ENCODE assay signal across 8 cellular contexts in the genomic region with DNA sequence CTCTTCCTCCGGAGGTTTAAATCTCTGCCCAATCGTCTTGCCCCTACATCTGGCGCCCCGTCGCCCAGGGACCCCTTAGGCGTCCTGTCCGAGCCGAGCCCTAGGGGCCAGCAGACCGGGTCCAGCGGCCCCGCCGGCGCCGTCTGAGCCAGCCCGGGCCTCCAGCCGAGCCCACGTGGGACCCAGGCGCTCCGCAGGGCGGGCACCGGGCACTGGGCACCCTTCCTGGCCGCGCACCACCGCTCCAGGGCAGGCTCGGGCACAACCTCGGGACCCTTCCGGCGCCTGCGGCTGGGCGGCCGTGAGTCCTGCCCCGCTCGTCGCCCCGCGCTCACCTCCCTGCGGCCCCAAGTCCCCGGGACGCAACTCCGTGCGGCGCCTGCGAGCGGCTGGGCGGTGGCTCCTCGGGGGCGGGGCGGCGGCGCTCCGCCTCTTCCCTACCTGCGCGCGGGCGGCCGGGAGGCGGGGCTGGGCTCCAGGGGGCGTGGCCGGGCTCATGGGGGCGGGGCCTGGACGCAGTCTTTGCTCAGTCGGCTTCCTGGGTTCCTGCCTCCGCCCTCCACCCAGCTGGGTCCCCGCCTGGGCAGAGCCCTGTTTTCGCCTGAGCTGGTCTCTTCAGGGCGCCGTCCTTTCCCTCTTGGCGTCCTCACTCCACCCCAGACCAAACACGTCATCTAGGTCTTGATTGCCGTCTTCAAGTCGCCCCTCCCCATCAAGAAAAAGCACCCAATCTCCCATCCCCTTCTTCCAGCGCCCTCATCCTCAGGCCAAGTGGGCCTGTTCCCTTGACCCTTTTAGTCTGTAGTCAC. TPM values are rescaled to one million over a fixed set of nuclear protein-coding genes. Genes with fewer than 3 reads are reported as not detected.
A peak's percentile ranks its signal among the peaks of the same experiment; 100 is the strongest.
DNase-seq lines count a peak whose midpoint lies in the region; ATAC-seq lines count a peak whose summit lies in the region.

A gene (minus strand): TSS at position 406 of the 809 bp plus-strand sequence. CDS start 19,899 bp downstream, outside the sequence.

- H3K4me1 ChIP-seq in BLaER1 treated with 17β-estradiol and CSF1 and Interleukin-3, amounts not matched to agents 10 nM and 100 nM: peaks cover 62 to 89% (median 75%) of the 10 kb centered on the region in 10 experiments

- H3K27me3 Mint-ChIP-seq in memory B cell: no peaks in the 10 kb centered on the region

- no peaks in the 10 kb centered on the region for H3K27me3 ChIP-seq in BLaER1 treated with 17β-estradiol and CSF1 and Interleukin-3, amounts not matched to agents 10 nM and 100 nM

- H3K27ac ChIP-seq in BLaER1 treated with 17β-estradiol and CSF1 and Interleukin-3, amounts not matched to agents 10 nM and 100 nM: peak within 1 kb of the TSS; percentile 86 to 97 (median 88)

- CTCF ChIA-PET in activated CD8-positive, alpha-beta memory T cell treated with anti-CD3 and anti-CD28 coated beads for 36 hours (lab: Charles Lee): interaction anchor here (1.0 to 2.9 kb wide), 5 partner anchors 11 to 148 kb away, joined by 3 to 13 read pairs (median 5); a partner anchor contains a TSS

- H3K9me3 ChIP-seq in BLaER1 treated with 17β-estradiol and CSF1 and Interleukin-3, amounts not matched to agents 10 nM and 100 nM (replicated peaks in 1 of 11): no peaks in the 10 kb centered on the region

- POLR2A ChIA-PET in activated CD8-positive, alpha-beta memory T cell treated with anti-CD3 and anti-CD28 coated beads for 36 hours (lab: Charles Lee): interaction anchor here (0.7 to 1.2 kb wide), 5 partner anchors 27 to 230 kb away, joined by 3 to 4 read pairs (median 3); a partner anchor contains a TSS

- peak within 1 kb of the TSS; percentile 100 for H3K4me3 Mint-ChIP-seq in memory B cell

- no peaks in the 10 kb centered on the region for H3K9me3 Mint-ChIP-seq in memory B cell

- H3K36me3 ChIP-seq in BLaER1 treated with 17β-estradiol and CSF1 and Interleukin-3, amounts not matched to agents 10 nM and 100 nM: peaks cover 0 to 26% (median 11%) of the 10 kb centered on the region in 11 experiments; a peak in 9 of 22 replicates

- peaks cover 41% of the 10 kb centered on the region for H3K4me1 Mint-ChIP-seq in memory B cell

- H3K9ac ChIP-seq in BLaER1 treated with 17β-estradiol and CSF1 and Interleukin-3, amounts not matched to agents 10 nM and 100 nM: peak within 1 kb of the TSS; percentile 84 to 95 (median 90)

- H3K36me3 Mint-ChIP-seq in memory B cell: peaks cover 12% of the 10 kb centered on the region

- peaks cover 0 to 46% (median 42%) of the 10 kb centered on the region in 11 experiments; a peak in 18 of 22 replicates for H4K20me1 ChIP-seq in BLaER1 treated with 17β-estradiol and CSF1 and Interleukin-3, amounts not matched to agents 10 nM and 100 nM

- DNase-seq in NK-92 (lab: John Stamatoyannopoulos, UW; ENCODE audit: unreplicated experiment) (peak; percentile 63), memory B cell (ENCODE audit: low spot score in 2 of 2) (peak; percentile 99 to 100)
- peak; percentile 91 for DNase-seq in effector CD8-positive, alpha-beta T cell (lab: John Stamatoyannopoulos, UW)
- peak; percentile 78 for DNase-seq in stimulated activated CD8-positive, alpha-beta memory T cell treated with anti-CD3 and anti-CD28 coated beads, Interleukin-12 subunit alpha, Interleukin-12 subunit beta, amount 100 ng/mL, for 24 hours (ENCODE audit: extremely low read depth)

- peak within 1 kb of the TSS; percentile 90 for H3K27ac Mint-ChIP-seq in memory B cell

- peak; percentile 73 for ATAC-seq in GM19351 (IDR thresholded peaks at IDR 0.05; ENCODE audit: unreplicated experiment)
- ATAC-seq in HG03521 (IDR thresholded peaks at IDR 0.05; ENCODE audit: unreplicated experiment): peak; percentile 77
- ATAC-seq in memory B cell (ENCODE audit: low read depth): peak; percentile 82

- H3K4me3 ChIP-seq in BLaER1 treated with 17β-estradiol and CSF1 and Interleukin-3, amounts not matched to agents 10 nM and 100 nM: peak within 1 kb of the TSS; percentile 88 to 99 (median 96)

- H3K4me2 ChIP-seq in BLaER1 treated with 17β-estradiol and CSF1 and Interleukin-3, amounts not matched to agents 10 nM and 100 nM: peak within 1 kb of the TSS; percentile 94 to 100 (median 98)

RNA-seq across cellular contexts. Expression of the gene that starts here (rescaled TPM):
- 10 to 100 TPM; 34.3 to 34.4 TPM for total RNA-seq in activated CD8-positive, alpha-beta memory T cell treated with anti-CD3 and anti-CD28 coated beads for 36 hours

Comparison
In these comparisons a context has a peak if more than half of its experiments do, and no peak if none do; other contexts are left out.
1. Peak in every context shown above with its lines: DNase-seq, ATAC-seq, H3K4me3 ChIP-seq and H3K27ac ChIP-seq.